In genomic region chr6:167962717-167963116, GRCh38 we compare ENCODE assay signal across 1 cellular context.
TF ChIP-seq lines count a peak whose summit lies in the region.

No MANE protein-coding gene starts in this region.

TF ChIP-seq in WTC11, 78 proteins besides CTCF, POLR2A, EP300 and RAD21 (continued from another document):
- TF ChIP-seq ARID4B (CRISPR knock-in tag; IDR thresholded peaks at IDR 0.05; ENCODE audit: borderline replicate concordance) = no peak
- TF ChIP-seq KAT7 (CRISPR knock-in tag; IDR thresholded peaks at IDR 0.05; ENCODE audit: borderline replicate concordance) = no peak
- no peak for TF ChIP-seq E2F4 (CRISPR knock-in tag; IDR thresholded peaks at IDR 0.05; ENCODE audit: borderline replicate concordance, low read depth)
- no peak for TF ChIP-seq E2F1 (CRISPR knock-in tag; IDR thresholded peaks at IDR 0.05)
